In the genomic region with DNA sequence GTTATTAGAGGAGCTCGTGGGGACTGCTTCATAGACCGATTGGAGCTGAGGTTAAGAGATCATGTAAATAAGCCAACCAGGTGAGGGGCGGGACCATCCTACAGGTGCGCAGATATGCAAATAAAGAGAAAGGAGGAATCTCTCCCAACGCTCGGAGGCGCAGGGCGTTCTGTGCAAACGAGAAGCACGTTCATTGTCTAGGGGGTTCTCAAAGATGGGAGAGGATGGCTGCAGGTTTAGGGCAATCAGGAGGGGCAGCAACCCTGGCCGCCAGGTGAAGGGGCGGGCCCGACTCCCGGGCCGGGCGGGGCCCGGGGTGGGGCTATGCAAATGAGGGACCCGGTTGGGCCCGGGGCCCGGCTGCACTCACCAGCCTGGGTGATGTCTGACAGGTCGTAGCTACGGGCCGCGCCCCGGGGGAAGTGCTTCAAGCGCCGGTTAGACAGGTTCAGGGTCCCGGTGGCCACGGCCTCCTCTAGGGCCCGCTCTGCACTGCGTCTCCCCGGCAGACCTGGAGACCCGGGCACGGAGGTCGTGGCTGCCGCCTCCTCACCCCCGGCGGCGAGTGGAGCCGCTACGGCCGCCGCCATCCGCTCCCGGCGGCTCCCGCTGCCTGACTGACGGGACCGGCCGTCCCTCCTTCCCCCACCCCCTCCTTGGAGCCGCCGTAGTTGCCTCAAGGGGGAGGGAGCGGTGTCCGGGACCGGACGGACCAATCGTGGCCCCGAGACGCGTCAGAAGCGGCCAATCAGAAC, we compare ENCODE assay signal across 8 cellular contexts. TPM values are rescaled to one million over a fixed set of nuclear protein-coding genes. Genes with fewer than 3 reads are reported as not detected.
DNase-seq lines count a peak whose midpoint lies in the region; ATAC-seq, FAIRE-seq and TF ChIP-seq lines count a peak whose summit lies in the region.

A gene with protein sequence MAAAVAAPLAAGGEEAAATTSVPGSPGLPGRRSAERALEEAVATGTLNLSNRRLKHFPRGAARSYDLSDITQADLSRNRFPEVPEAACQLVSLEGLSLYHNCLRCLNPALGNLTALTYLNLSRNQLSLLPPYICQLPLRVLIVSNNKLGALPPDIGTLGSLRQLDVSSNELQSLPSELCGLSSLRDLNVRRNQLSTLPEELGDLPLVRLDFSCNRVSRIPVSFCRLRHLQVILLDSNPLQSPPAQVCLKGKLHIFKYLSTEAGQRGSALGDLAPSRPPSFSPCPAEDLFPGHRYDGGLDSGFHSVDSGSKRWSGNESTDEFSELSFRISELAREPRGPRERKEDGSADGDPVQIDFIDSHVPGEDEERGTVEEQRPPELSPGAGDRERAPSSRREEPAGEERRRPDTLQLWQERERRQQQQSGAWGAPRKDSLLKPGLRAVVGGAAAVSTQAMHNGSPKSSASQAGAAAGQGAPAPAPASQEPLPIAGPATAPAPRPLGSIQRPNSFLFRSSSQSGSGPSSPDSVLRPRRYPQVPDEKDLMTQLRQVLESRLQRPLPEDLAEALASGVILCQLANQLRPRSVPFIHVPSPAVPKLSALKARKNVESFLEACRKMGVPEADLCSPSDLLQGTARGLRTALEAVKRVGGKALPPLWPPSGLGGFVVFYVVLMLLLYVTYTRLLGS (minus strand): TSS at position 619 of the 755 bp plus-strand sequence. CDS start 29 bp downstream, at position 590.

- peaks cover 48% of the 10 kb centered on the region for H3K4me1 Mint-ChIP-seq in CD14-positive monocyte

- no peak for TF ChIP-seq CTCF in CD14-positive monocyte (IDR thresholded peaks at IDR 0.05)
- no peak for TF ChIP-seq CTCF in astrocyte of the spinal cord (IDR thresholded peaks at IDR 0.05; ENCODE audit: low read depth, low read length)

- H3K27ac Mint-ChIP-seq in CD14-positive monocyte, result peak within 1 kb of the TSS; percentile 93 to 98 (median 98)

- peak; percentile 87 for FAIRE-seq in HTR-8/SVneo (lab: Jason Lieb, UNC)

- no peaks in the 10 kb centered on the region for H3K27me3 ChIP-seq in iPS-15b (ENCODE audit: control insufficient read depth, insufficient read depth, low read length)

- peak within 1 kb of the TSS; percentile 93 to 99 for H3K4me3 Mint-ChIP-seq in CD14-positive monocyte

- H3K9me3 Mint-ChIP-seq in CD14-positive monocyte, result peaks cover 0 to 3% (median 0%) of the 10 kb centered on the region in 7 donors

- H3K4me3 ChIP-seq in astrocyte of the spinal cord (ENCODE audit: low read depth, low read length) (peak within 1 kb of the TSS; percentile 92), iPS-15b (ENCODE audit: low read depth, low read length) (peak within 1 kb of the TSS; percentile 96)

- in situ Hi-C loops in astrocyte of the spinal cord (cut with HindIII; ENCODE audit: low sequenced_read_pairs), result no loop called here

- peaks cover 11 to 16% (median 14%) of the 10 kb centered on the region in 3 donors for H3K27me3 Mint-ChIP-seq in CD14-positive monocyte (ENCODE audit: low read depth in 3 of 3)

- ATAC-seq in GM19351 (IDR thresholded peaks at IDR 0.05; ENCODE audit: unreplicated experiment) (peak; percentile 20), HG02840 (IDR thresholded peaks at IDR 0.05; ENCODE audit: low FRiP score, unreplicated experiment) (no peak)

- H3K9ac ChIP-seq in iPS-15b (ENCODE audit: low read depth, low read length), result peak within 1 kb of the TSS; percentile 88

- peaks cover 19% of the 10 kb centered on the region for H3K4me1 ChIP-seq in iPS-15b (ENCODE audit: control insufficient read depth, insufficient read depth, low read length)

- peaks cover 3 to 5% of the 10 kb centered on the region in 2 donors for H3K36me3 Mint-ChIP-seq in CD14-positive monocyte

- no peak for DNase-seq in CD14-positive monocyte (ENCODE audit: low spot score)
- DNase-seq in HTR-8/SVneo (ENCODE audit: insufficient read length, low spot score), result peak; percentile 95
- DNase-seq in T follicular helper cell (ENCODE audit: low read depth), result peak; percentile 50
- DNase-seq in astrocyte of the spinal cord (ENCODE audit: low read depth, low spot score), result no peak
- DNase-seq in stimulated activated CD4-positive, alpha-beta T cell treated with anti-CD3 and anti-CD28 coated beads, Interleukin-12 subunit alpha, Interleukin-12 subunit beta, amount 100 ng/mL, for 4 hours, result peak; percentile 57

- H3K9me3 ChIP-seq in iPS-15b (ENCODE audit: control insufficient read depth, insufficient read depth, low read length), result no peaks in the 10 kb centered on the region

- intact Hi-C loops in CD14-positive monocyte (cut with micrococcal nuclease), result loop anchor here (1.0 to 10.0 kb wide), 6 partner anchors 27 to 659 kb away; a partner anchor contains a TSS

- peaks cover 18% of the 10 kb centered on the region for H3K36me3 ChIP-seq in iPS-15b (ENCODE audit: control insufficient read depth, insufficient read depth, low read length)

RNA-seq across cellular contexts. Expression of the gene that starts here (rescaled TPM):
- polyA plus RNA-seq in CD14-positive monocyte, result 100 to 1,000 TPM; 132 to 134 TPM

Comparison
In these comparisons a context has a peak if more than half of its experiments do, and no peak if none do; other contexts are left out.
1. DNase-seq: peak in HTR-8/SVneo (single experiment), T follicular helper cell (single experiment) and stimulated activated CD4-positive, alpha-beta T cell treated with anti-CD3 and anti-CD28 coated beads, Interleukin-12 subunit alpha, Interleukin-12 subunit beta, amount 100 ng/mL, for 4 hours (single experiment); none in CD14-positive monocyte (single experiment) and astrocyte of the spinal cord (single experiment).